In genomic region chr22:45549739-45550138, GRCh38 we compare ENCODE assay signal across 14 cellular contexts. TPM values are rescaled to one million over a fixed set of nuclear protein-coding genes. Genes with fewer than 3 reads are reported as not detected.
A peak's percentile ranks its signal among the peaks of the same experiment; 100 is the strongest.
DNase-seq lines count a peak whose midpoint lies in the region; ATAC-seq and TF ChIP-seq lines count a peak whose summit lies in the region.
"Had no signal": no experiment of that assay in that cellular context is flagged by ENCODE, and none has a peak within 500 bp of the region (broad histone marks: within the 10 kb centered on the region; RNA-seq: fewer than 3 reads in every experiment).

No MANE protein-coding gene starts in this region.

- intact Hi-C loops in CD4-positive, alpha-beta T cell (cut with DNase I, micrococcal nuclease): loop anchor here in 1 of 2 experiments (5.0 kb wide), 1 partner anchor 282 kb away; no protein-coding TSS in a partner anchor

- POLR2A ChIA-PET in CD4-positive, alpha-beta T cell (lab: Charles Lee): no interaction called here

- H3K4me1 Mint-ChIP-seq in CD4-positive, alpha-beta T cell (ENCODE audit: low read depth): no peaks in the 10 kb centered on the region

- H3K27ac Mint-ChIP-seq in CD4-positive, alpha-beta T cell: no peak overlapping the region
- H3K27ac Mint-ChIP-seq: activated T-cell treated with anti-CD3 and anti-CD28 coated beads, Interleukin-2, amount 50 U/mL, for 24 hours had no signal

- no peak for TF ChIP-seq CTCF in CD4-positive, alpha-beta T cell (IDR thresholded peaks at IDR 0.05)

- no peaks in the 10 kb centered on the region for H3K9me3 ChIP-seq in CD4-positive, alpha-beta T cell (ENCODE audit: control insufficient read depth, low read length)
- H3K9me3 ChIP-seq: left lung had no signal

- peak overlapping the region in 19 of 21 experiments; percentile 53 to 92 (median 77) for H3K27ac ChIP-seq in skin epidermis
- no peak overlapping the region for H3K27ac ChIP-seq in CD4-positive, alpha-beta T cell (ENCODE audit: low read depth, low read length)

- H3K4me3 Mint-ChIP-seq in CD4-positive, alpha-beta T cell: no peak overlapping the region
- H3K4me3 Mint-ChIP-seq: activated T-cell treated with anti-CD3 and anti-CD28 coated beads, Interleukin-2, amount 50 U/mL, for 24 hours had no signal

- H3K9me3 Mint-ChIP-seq in CD4-positive, alpha-beta T cell: no peaks in the 10 kb centered on the region
- H3K9me3 Mint-ChIP-seq: activated T-cell treated with anti-CD3 and anti-CD28 coated beads, Interleukin-2, amount 50 U/mL, for 24 hours had no signal

- peaks cover 4% of the 10 kb centered on the region for H3K27me3 Mint-ChIP-seq in CD4-positive, alpha-beta T cell

- H3K27me3 ChIP-seq in CD4-positive, alpha-beta T cell (ENCODE audit: control insufficient read depth, insufficient read depth, low read length): no peaks in the 10 kb centered on the region

- ATAC-seq in left lobe of liver: no peak
- ATAC-seq in HG02840 (IDR thresholded peaks at IDR 0.05; ENCODE audit: low FRiP score, unreplicated experiment): no peak
- no peak for ATAC-seq in CD4-positive, alpha-beta T cell (ENCODE audit: poor library complexity)

- DNase-seq in ELR (ENCODE audit: low read depth) (peak; percentile 42), SW480 (ENCODE audit: low spot score) (peak; percentile 15), iris pigment epithelial cell (ENCODE audit: low read depth) (peak; percentile 34), left lobe of liver (ENCODE audit: low spot score) (no peak), NOMO-1 treated with DMSO at 0.1 percent for 48 hours (lab: John Stamatoyannopoulos, UW; ENCODE audit: unreplicated experiment) (no peak)
- DNase-seq in CD4-positive, alpha-beta T cell: no peak
- DNase-seq: activated CD4-positive, alpha-beta T cell treated with anti-CD3 and anti-CD28 coated beads for 48 hours; activated T-cell treated with anti-CD3 and anti-CD28 coated beads, Interleukin-2, amount 50 U/mL, for 24 hours; amniotic stem cell; T-helper 1 cell had no signal

- H3K4me3 ChIP-seq in skin epidermis: no peak overlapping the region
- H3K4me3 ChIP-seq: left lung had no signal

- no peaks in the 10 kb centered on the region for H3K36me3 Mint-ChIP-seq in CD4-positive, alpha-beta T cell (ENCODE audit: low read depth)

- CTCF ChIA-PET in CD4-positive, alpha-beta T cell (lab: Charles Lee): no interaction called here

RNA-seq across cellular contexts. Expression of gene FBLN1, which starts 47.1 kb away (rescaled TPM):
- 3.8 TPM for total RNA-seq in left lobe of liver
- total RNA-seq in CD4-positive, alpha-beta T cell: not detected
- total RNA-seq: OCI-LY7 had no signal

Comparison
In these comparisons a context has a peak if more than half of its experiments do, and no peak if none do; other contexts are left out.
1. DNase-seq: peak in ELR (single experiment), SW480 (single experiment) and iris pigment epithelial cell (single experiment); none in left lobe of liver (single experiment), CD4-positive, alpha-beta T cell (0 of 10) and NOMO-1 treated with DMSO at 0.1 percent for 48 hours (single experiment).